In genomic region chr3:125140011-125140813, GRCh38 we compare ENCODE assay signal across 11 cellular contexts.
DNase-seq lines count a peak whose midpoint lies in the region; ATAC-seq and TF ChIP-seq lines count a peak whose summit lies in the region.
"Had no signal": no experiment of that assay in that cellular context is flagged by ENCODE, and none has a peak within 500 bp of the region (broad histone marks: within the 10 kb centered on the region; RNA-seq: fewer than 3 reads in every experiment).

No MANE protein-coding gene starts in this region.

- WGBS in mesodermal cell (ENCODE audit: insufficient coverage in 2 of 2), 2 experiments: 97 to 99% methylated on average over 10 to 12 of the region's 12 CpGs
- 81 to 91% (median 87%) methylated on average over 12 of the region's 12 CpGs for WGBS in stomach, 5 donors

- DNase-seq in AG04450 (ENCODE audit: low read depth, low spot score) (no peak), HT1080 (ENCODE audit: low read depth) (peak; percentile 65), HUDEP-2 (lab: John Stamatoyannopoulos, UW; ENCODE audit: unreplicated experiment in 76 of 76) (no peak), stomach (no peak), amygdala (lab: John Stamatoyannopoulos, UW) (no peak)
- DNase-seq in central memory CD8-positive, alpha-beta T cell (ENCODE audit: low spot score in 2 of 2): no peak
- DNase-seq: activated T-cell treated with anti-CD3 and anti-CD28 coated beads for 4 hours; NCI-H2107; stimulated activated CD4-positive, alpha-beta T cell treated with anti-CD3 and anti-CD28 coated beads, Interleukin-2, amount 100 ng/mL, for 48 hours had no signal

- peaks cover 33% of the 10 kb centered on the region for H3K4me1 Mint-ChIP-seq in central memory CD8-positive, alpha-beta T cell

- H3K27me3 ChIP-seq in AG04450 (ENCODE audit: control insufficient read depth, insufficient read depth, low read length) (no peaks in the 10 kb centered on the region), stomach (no peaks in the 10 kb centered on the region)

- H3K4me1 ChIP-seq in mesodermal cell (ENCODE audit: control insufficient read depth, insufficient read depth, low read length, poor library complexity, severe bottlenecking) (peaks cover 65% of the 10 kb centered on the region), stomach (peaks cover 13 to 52% (median 29%) of the 10 kb centered on the region in 4 donors)

- H3K9me3 ChIP-seq in AG04450 (ENCODE audit: control insufficient read depth, insufficient read depth, low read length): peaks cover 3% of the 10 kb centered on the region; the same call in 1 of the 2 replicates
- no peaks in the 10 kb centered on the region for H3K9me3 ChIP-seq in mesodermal cell (ENCODE audit: control insufficient read depth, low read length)
- H3K9me3 ChIP-seq in stomach: no peaks in the 10 kb centered on the region

- H3K9me3 Mint-ChIP-seq in central memory CD8-positive, alpha-beta T cell: no peaks in the 10 kb centered on the region

- no peak for ATAC-seq in central memory CD8-positive, alpha-beta T cell (replicated peaks; ENCODE audit: extremely low read depth, poor library complexity, severe bottlenecking)
- ATAC-seq in HG03432 (IDR thresholded peaks at IDR 0.05; ENCODE audit: unreplicated experiment): no peak

- no peaks in the 10 kb centered on the region for H3K36me3 Mint-ChIP-seq in central memory CD8-positive, alpha-beta T cell (ENCODE audit: insufficient read depth)

- no peaks in the 10 kb centered on the region for H3K27me3 Mint-ChIP-seq in central memory CD8-positive, alpha-beta T cell

- peak overlapping the region; percentile 62 for H3K27ac Mint-ChIP-seq in central memory CD8-positive, alpha-beta T cell (ENCODE audit: low read depth)

- TF ChIP-seq EP300 in stomach (IDR thresholded peaks at IDR 0.05): no peak

- H3K36me3 ChIP-seq in mesodermal cell (ENCODE audit: control insufficient read depth, insufficient read depth, low read length) (no peaks in the 10 kb centered on the region), stomach (no peaks in the 10 kb centered on the region)

- H3K27ac ChIP-seq in AG04450 (ENCODE audit: low read depth, low read length): peak overlapping the region; percentile 65
- peak overlapping the region; percentile 74 for H3K27ac ChIP-seq in mesodermal cell (ENCODE audit: low read depth, low read length, severe bottlenecking)
- peak overlapping the region in 2 of 5 donors; percentile 30 to 70 for H3K27ac ChIP-seq in stomach

- TF ChIP-seq CTCF in AG04450 (IDR thresholded peaks at IDR 0.05; ENCODE audit: low read depth, low read length) (no peak), stomach (IDR thresholded peaks at IDR 0.05) (no peak)

- POLR2A ChIA-PET in AG04450 (lab: Yijun Ruan, JAX): interaction anchor here (1.2 to 1.6 kb wide), 2 partner anchors 11 to 30 kb away, joined by 3 to 7 read pairs; no protein-coding TSS in a partner anchor

- H3K4me3 ChIP-seq in AG04450 (ENCODE audit: low read depth, low read length) (no peak overlapping the region), mesodermal cell (ENCODE audit: extremely low read depth, insufficient read depth, low read length, poor library complexity, severe bottlenecking) (no peak overlapping the region), stomach (no peak overlapping the region)

- no peak for TF ChIP-seq POLR2A in stomach (IDR thresholded peaks at IDR 0.05)

- CTCF ChIA-PET in AG04450 (lab: Charles Lee): interaction anchor here (1.2 kb wide), 1 partner anchor 28 kb away, joined by 3 read pairs; no protein-coding TSS in a partner anchor

- H3K4me3 Mint-ChIP-seq in central memory CD8-positive, alpha-beta T cell: peak overlapping the region; percentile 73

- intact Hi-C loops in stomach (cut with DNase I; ENCODE audit: low total_unique reads): no loop called here
